In genomic region chr2:46171996-46172546, GRCh38 we compare ENCODE assay signal across 14 cellular contexts.
DNase-seq lines count a peak whose midpoint lies in the region; ATAC-seq, FAIRE-seq and TF ChIP-seq lines count a peak whose summit lies in the region.
"Had no signal": no experiment of that assay in that cellular context is flagged by ENCODE, and none has a peak within 500 bp of the region (broad histone marks: within the 10 kb centered on the region; RNA-seq: fewer than 3 reads in every experiment).

No MANE protein-coding gene starts in this region.

- intact Hi-C loops in PC-9 (cut with micrococcal nuclease; ENCODE audit: unreplicated experiment) (loop anchor here (1.0 to 2.0 kb wide), 2 partner anchors 104 to 161 kb away; no protein-coding TSS in a partner anchor), spleen (cut with DNase I; ENCODE audit: low total_unique reads) (no loop called here)

- no peaks in the 10 kb centered on the region for H3K27me3 Mint-ChIP-seq in T-helper 2 cell treated with Interferon-gamma antibody and Interleukin-4, amounts not matched to agents 5 μg/mL and 100 μg/mL, for 36 hours (ENCODE audit: low read depth)
- H3K27me3 Mint-ChIP-seq: activated CD8-positive, alpha-beta T cell treated with anti-CD3 and anti-CD28 coated beads for 36 hours had no signal

- H3K4me3 Mint-ChIP-seq in T-helper 2 cell treated with Interferon-gamma antibody and Interleukin-4, amounts not matched to agents 5 μg/mL and 100 μg/mL, for 36 hours, result no peak overlapping the region
- H3K4me3 Mint-ChIP-seq: activated CD8-positive, alpha-beta T cell treated with anti-CD3 and anti-CD28 coated beads for 36 hours had no signal

- no peak for TF ChIP-seq POLR2A in spleen (IDR thresholded peaks at IDR 0.05)

- H3K9me3 ChIP-seq in PC-9 (ENCODE audit: insufficient read depth, low read depth) (no peaks in the 10 kb centered on the region), spleen (no peaks in the 10 kb centered on the region)
- H3K9me3 ChIP-seq: transverse colon had no signal

- H3K27ac ChIP-seq in PC-9 (peak overlapping the region; percentile 16; the same call in 1 of the 2 replicates), spleen (no peak overlapping the region)

- no peak overlapping the region for H3K27ac Mint-ChIP-seq in T-helper 2 cell treated with Interferon-gamma antibody and Interleukin-4, amounts not matched to agents 5 μg/mL and 100 μg/mL, for 36 hours
- H3K27ac Mint-ChIP-seq: activated CD8-positive, alpha-beta T cell treated with anti-CD3 and anti-CD28 coated beads for 36 hours had no signal

- H4K20me1 ChIP-seq in PC-9 (ENCODE audit: insufficient read depth), result no peaks in the 10 kb centered on the region

- ATAC-seq in esophagus mucosa, result peak; percentile 91
- ATAC-seq: activated CD8-positive, alpha-beta T cell treated with anti-CD3 and anti-CD28 coated beads for 36 hours had no signal

- CTCF ChIA-PET in PC-9 (lab: Charles Lee), result interaction anchor here (0.6 to 1.4 kb wide), 2 partner anchors 109 to 407 kb away, joined by 3 to 5 read pairs; no protein-coding TSS in a partner anchor

- TSS peak; percentile 35 for BruUV-seq in PC-9 (replicated peaks; lab: Mats Ljungman, UMichigan)

- H3K79me2 ChIP-seq in PC-9 (ENCODE audit: low read depth), result no peaks in the 10 kb centered on the region

- no peak overlapping the region; the same call in 1 of the 2 replicates for H3K4me2 ChIP-seq in PC-9

- no peaks in the 10 kb centered on the region for H3K9me3 Mint-ChIP-seq in T-helper 2 cell treated with Interferon-gamma antibody and Interleukin-4, amounts not matched to agents 5 μg/mL and 100 μg/mL, for 36 hours
- H3K9me3 Mint-ChIP-seq: activated CD8-positive, alpha-beta T cell treated with anti-CD3 and anti-CD28 coated beads for 36 hours had no signal

- 90 to 95% (median 93%) methylated on average over 7 to 14 of the region's 14 CpGs for WGBS in spleen, 5 donors

- H3K36me3 Mint-ChIP-seq in T-helper 2 cell treated with Interferon-gamma antibody and Interleukin-4, amounts not matched to agents 5 μg/mL and 100 μg/mL, for 36 hours (ENCODE audit: low read depth), result no peaks in the 10 kb centered on the region

- H2AFZ ChIP-seq in PC-9, result no peak overlapping the region

- no peak for FAIRE-seq in D721Med (lab: Jason Lieb, UNC)
- FAIRE-seq: A204.1, islet of Langerhans had no signal

- POLR2A ChIA-PET in PC-9 (lab: Charles Lee; ENCODE audit: unreplicated experiment), result interaction anchor here (0.5 to 0.6 kb wide), 3 partner anchors 8 to 237 kb away, joined by 4 to 5 read pairs (median 5); no protein-coding TSS in a partner anchor

- H3K36me3 ChIP-seq in PC-9 (ENCODE audit: low read depth) (no peaks in the 10 kb centered on the region), spleen (peaks cover 0 to 13% (median 0%) of the 10 kb centered on the region in 6 donors)
- H3K36me3 ChIP-seq: transverse colon had no signal

- H3F3A ChIP-seq in PC-9 (ENCODE audit: insufficient read depth, low read depth), result peaks cover 13% of the 10 kb centered on the region; the same call in 1 of the 2 replicates

- H3K9me2 ChIP-seq in PC-9 (ENCODE audit: insufficient read depth), result no peaks in the 10 kb centered on the region

- H3K4me3 ChIP-seq in PC-9, result no peak overlapping the region
- no peak overlapping the region for H3K4me3 ChIP-seq in spleen
- H3K4me3 ChIP-seq: transverse colon had no signal

- TF ChIP-seq CTCF in PC-9 (conservative IDR thresholded peaks at IDR 0.05), result peak; percentile 33
- no peak for TF ChIP-seq CTCF in spleen (IDR thresholded peaks at IDR 0.05 in 8 of 11, conservative IDR thresholded peaks at IDR 0.05 in 3 of 11)
- no peak for TF ChIP-seq CTCF in D721Med (IDR thresholded peaks at IDR 0.05; ENCODE audit: insufficient read depth, missing control alignments)

- no peaks in the 10 kb centered on the region for H3K27me3 ChIP-seq in PC-9 (ENCODE audit: insufficient read depth, low read depth)
- H3K27me3 ChIP-seq in spleen (replicated peaks in 1 of 7), result no peaks in the 10 kb centered on the region
- H3K27me3 ChIP-seq: transverse colon had no signal

- peak; percentile 30 for DNase-seq in NCI-H2171 treated with DMSO at 0.1 percent for 48 hours (lab: John Stamatoyannopoulos, UW)
- no peak for DNase-seq in NCI-H2171 (lab: John Stamatoyannopoulos, UW)
- peak; percentile 67 to 75 for DNase-seq in PC-9
- peak; percentile 47 for DNase-seq in spleen
- no peak for DNase-seq in T-helper 2 cell treated with Interferon-gamma antibody and Interleukin-4, amounts not matched to agents 5 μg/mL and 100 μg/mL, for 36 hours (ENCODE audit: low spot score)
- no peak for DNase-seq in activated CD4-positive, CD25-positive, alpha-beta regulatory T cell treated with anti-CD3 and anti-CD28 coated beads, Interleukin-2, amount 50 U/mL, for 72 hours
- DNase-seq in D721Med (ENCODE audit: insufficient read length, low spot score), result no peak
- DNase-seq: activated CD8-positive, alpha-beta T cell treated with anti-CD3 and anti-CD28 coated beads for 36 hours; activated naive CD4-positive, alpha-beta T cell treated with anti-CD3 and anti-CD28 coated beads, Interleukin-2, amount 50 U/mL, for 16 hours; KBM-7; transverse colon had no signal

- peaks cover 12% of the 10 kb centered on the region for H3K4me1 Mint-ChIP-seq in T-helper 2 cell treated with Interferon-gamma antibody and Interleukin-4, amounts not matched to agents 5 μg/mL and 100 μg/mL, for 36 hours (ENCODE audit: low read depth)

- H3K4me1 ChIP-seq in PC-9 (replicated peaks; ENCODE audit: insufficient read depth) (peaks cover 70% of the 10 kb centered on the region), spleen (no peaks in the 10 kb centered on the region)

Comparison
In these comparisons a context has a peak if more than half of its experiments do, and no peak if none do; other contexts are left out.
1. DNase-seq: peak in NCI-H2171 treated with DMSO at 0.1 percent for 48 hours (single experiment), PC-9 (2 of 2) and spleen (single experiment); none in NCI-H2171 (single experiment), T-helper 2 cell treated with Interferon-gamma antibody and Interleukin-4, amounts not matched to agents 5 μg/mL and 100 μg/mL, for 36 hours (single experiment), activated CD4-positive, CD25-positive, alpha-beta regulatory T cell treated with anti-CD3 and anti-CD28 coated beads, Interleukin-2, amount 50 U/mL, for 72 hours (single experiment) and D721Med (single experiment).